ENCODE assay signal across 25 cellular contexts in the genomic region with DNA sequence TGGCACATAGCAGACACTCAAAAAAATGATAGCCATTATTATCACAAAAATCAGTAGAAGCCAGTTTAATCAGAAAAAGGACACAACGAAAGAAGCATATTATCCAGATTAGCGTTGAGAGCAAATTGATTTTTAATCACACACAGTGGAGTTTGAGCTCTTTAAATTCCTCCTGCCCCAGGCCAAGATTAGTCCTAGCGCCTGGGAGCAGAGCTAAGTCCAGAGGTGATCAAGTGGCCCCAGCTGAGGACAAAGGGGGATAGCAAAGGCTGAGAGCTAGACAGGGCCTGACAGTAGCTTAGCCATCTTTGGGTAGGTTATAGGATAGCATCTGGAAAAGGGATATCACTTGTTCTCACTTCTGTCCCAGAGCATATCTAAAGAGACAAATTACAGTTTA.
DNase-seq lines count a peak whose midpoint lies in the region; ATAC-seq, FAIRE-seq and TF ChIP-seq lines count a peak whose summit lies in the region.
"Had no signal": no experiment of that assay in that cellular context is flagged by ENCODE, and none has a peak within 500 bp of the region (broad histone marks: within the 10 kb centered on the region; RNA-seq: fewer than 3 reads in every experiment).

No MANE protein-coding gene starts in this region.

- H3K9ac ChIP-seq in Karpas-422 (ENCODE audit: low read length) (0 out of 2 replicates have a peak overlapping the region, but pooled peaks have one; percentile 32), endodermal cell (ENCODE audit: extremely low read depth, low read length, poor library complexity, severe bottlenecking) (no peak overlapping the region)
- H3K9ac ChIP-seq: BLaER1 had no signal

- no peak for ATAC-seq in GM21528 (IDR thresholded peaks at IDR 0.05; ENCODE audit: low FRiP score, unreplicated experiment)
- ATAC-seq: GM12878 had no signal

- no peaks in the 10 kb centered on the region for H3K79me2 ChIP-seq in Karpas-422 (ENCODE audit: low read length)

- no peak overlapping the region for H3K27ac Mint-ChIP-seq in endodermal cell
- H3K27ac Mint-ChIP-seq: CD14-positive monocyte; CD4-positive, alpha-beta memory T cell; CD4-positive, CD25-positive, alpha-beta regulatory T cell; CD8-positive, alpha-beta memory T cell had no signal

- H3K9me3 Mint-ChIP-seq in endodermal cell: no peaks in the 10 kb centered on the region

- 90 to 93% methylated on average over 2 to 3 of the region's 3 CpGs for WGBS in endodermal cell (ENCODE audit: insufficient coverage in 1 of 2, insufficient read length in 1 of 2), 2 experiments

- H3K36me3 ChIP-seq in Karpas-422 (ENCODE audit: insufficient read depth, low read length): no peaks in the 10 kb centered on the region
- H3K36me3 ChIP-seq in endodermal cell (ENCODE audit: control insufficient read depth, insufficient read depth, low read length): no peaks in the 10 kb centered on the region
- H3K36me3 ChIP-seq: BE2C, BLaER1 had no signal

- H3K4me2 ChIP-seq in Karpas-422 (ENCODE audit: low read depth, low read length, poor library complexity, severe bottlenecking): peak overlapping the region; percentile 70
- H3K4me2 ChIP-seq: BLaER1 had no signal

- no peak overlapping the region for H2AFZ ChIP-seq in Karpas-422 (ENCODE audit: low read length)

- DNase-seq in D721Med (ENCODE audit: insufficient read length, low spot score): peak; percentile 52
- DNase-seq in Karpas-422: no peak
- peak; percentile 17 for DNase-seq in NCI-H82 treated with DMSO at 0.1 percent for 48 hours (lab: John Stamatoyannopoulos, UW; ENCODE audit: unreplicated experiment)
- peak; percentile 31 for DNase-seq in endodermal cell
- no peak for DNase-seq in NCI-H69 (lab: John Stamatoyannopoulos, UW)
- no peak for DNase-seq in GM03348 (ENCODE audit: low spot score)
- no peak for DNase-seq in activated CD8-positive, alpha-beta memory T cell treated with anti-CD3 and anti-CD28 coated beads, Interleukin-2, amount 50 U/mL, for 48 hours
- DNase-seq: 8988T; ACHN; BE2C; C1 segment of cervical spinal cord; CD4-positive, alpha-beta memory T cell; CD4-positive, CD25-positive, alpha-beta regulatory T cell; CD8-positive, alpha-beta memory T cell; COR-L47; DMS79 treated with DMSO at 0.1 percent for 48 hours; GF-D8 had no signal

- peak; percentile 67 for FAIRE-seq in D721Med (lab: Jason Lieb, UNC)
- FAIRE-seq: A204.1, G401.6, GM12878, GM12892, GM18507 had no signal

- H3K27me3 Mint-ChIP-seq in endodermal cell (ENCODE audit: insufficient read depth): peaks cover 2% of the 10 kb centered on the region
- H3K27me3 Mint-ChIP-seq: CD4-positive, alpha-beta memory T cell; CD8-positive, alpha-beta memory T cell had no signal

- TF ChIP-seq CTCF in D721Med (IDR thresholded peaks at IDR 0.05; ENCODE audit: insufficient read depth, missing control alignments) (no peak), endodermal cell (conservative IDR thresholded peaks at IDR 0.05) (no peak)

- H3K9me2 ChIP-seq in Karpas-422 (replicated peaks; ENCODE audit: insufficient read depth, low read length): no peaks in the 10 kb centered on the region

- H3K27me3 ChIP-seq in Karpas-422 (ENCODE audit: low read length) (no peaks in the 10 kb centered on the region), endodermal cell (ENCODE audit: control insufficient read depth, insufficient read depth, low read length, poor library complexity, severe bottlenecking) (no peaks in the 10 kb centered on the region)
- H3K27me3 ChIP-seq: BE2C had no signal

- H3K4me3 ChIP-seq in Karpas-422 (ENCODE audit: low read length) (no peak overlapping the region), endodermal cell (ENCODE audit: low read length) (no peak overlapping the region)
- H3K4me3 ChIP-seq: BLaER1, GM12878 had no signal

- H3K4me1 Mint-ChIP-seq in endodermal cell: peaks cover 8% of the 10 kb centered on the region
- H3K4me1 Mint-ChIP-seq: CD14-positive monocyte; CD4-positive, alpha-beta memory T cell; CD4-positive, CD25-positive, alpha-beta regulatory T cell; CD8-positive, alpha-beta memory T cell had no signal

- H3K4me1 ChIP-seq in Karpas-422 (ENCODE audit: low read length) (peaks cover 54% of the 10 kb centered on the region), endodermal cell (ENCODE audit: control insufficient read depth, insufficient read depth, low read length) (peaks cover 4% of the 10 kb centered on the region)
- H3K4me1 ChIP-seq: BE2C, BLaER1 had no signal

- no peak overlapping the region for H3K4me3 Mint-ChIP-seq in endodermal cell
- H3K4me3 Mint-ChIP-seq: CD14-positive monocyte; CD4-positive, alpha-beta memory T cell; CD4-positive, CD25-positive, alpha-beta regulatory T cell; CD8-positive, alpha-beta memory T cell had no signal

- no peaks in the 10 kb centered on the region for H3K9me3 ChIP-seq in Karpas-422 (ENCODE audit: low read length)
- no peaks in the 10 kb centered on the region for H3K9me3 ChIP-seq in endodermal cell (ENCODE audit: control insufficient read depth, low read length)
- H3K9me3 ChIP-seq: BE2C, BLaER1 had no signal

- no peaks in the 10 kb centered on the region for H4K20me1 ChIP-seq in Karpas-422 (ENCODE audit: insufficient read depth, low read depth, low read length)
- H4K20me1 ChIP-seq: BLaER1 had no signal

- no peaks in the 10 kb centered on the region for H3K36me3 Mint-ChIP-seq in endodermal cell (ENCODE audit: low read depth)
- H3K36me3 Mint-ChIP-seq: CD14-positive monocyte; CD4-positive, alpha-beta memory T cell; CD4-positive, CD25-positive, alpha-beta regulatory T cell; CD8-positive, alpha-beta memory T cell had no signal

- peak overlapping the region; percentile 93 for H3K27ac ChIP-seq in Karpas-422 (ENCODE audit: low read length)
- H3K27ac ChIP-seq in endodermal cell (ENCODE audit: low read depth, low read length): no peak overlapping the region
- H3K27ac ChIP-seq: BLaER1 had no signal

Comparison
In these comparisons a context has a peak if more than half of its experiments do, and no peak if none do; other contexts are left out.
1. DNase-seq: peak in D721Med (single experiment), NCI-H82 treated with DMSO at 0.1 percent for 48 hours (single experiment) and endodermal cell (single experiment); none in Karpas-422 (single experiment), NCI-H69 (single experiment), GM03348 (single experiment) and activated CD8-positive, alpha-beta memory T cell treated with anti-CD3 and anti-CD28 coated beads, Interleukin-2, amount 50 U/mL, for 48 hours (single experiment).